In genomic region chr12:48786591-48787544, GRCh38 we compare ENCODE assay signal across 11 cellular contexts. TPM values are rescaled to one million over a fixed set of nuclear protein-coding genes. Genes with fewer than 3 reads are reported as not detected.
DNase-seq lines count a peak whose midpoint lies in the region; ATAC-seq, FAIRE-seq and TF ChIP-seq lines count a peak whose summit lies in the region.
"Had no signal": no experiment of that assay in that cellular context is flagged by ENCODE, and none has a peak within 500 bp of the region (broad histone marks: within the 10 kb centered on the region; RNA-seq: fewer than 3 reads in every experiment).

No MANE protein-coding gene starts in this region.

- peak overlapping the region; percentile 90 for H3K4me2 ChIP-seq in HepG2 (ENCODE audit: low read depth, low read length)

- TF ChIP-seq POLR2A in HepG2 (IDR thresholded peaks at IDR 0.05; ENCODE audit: insufficient read depth in 1 of 2, low read depth in 2 of 2, low read length in 2 of 2) = no peak
- no peak for TF ChIP-seq POLR2A in right lobe of liver (IDR thresholded peaks at IDR 0.05)
- TF ChIP-seq POLR2A in esophagus squamous epithelium (IDR thresholded peaks at IDR 0.05) = no peak

- peaks cover 29% of the 10 kb centered on the region for H3K4me1 ChIP-seq in HepG2 (ENCODE audit: insufficient read depth, low read length)
- H3K4me1 ChIP-seq in right lobe of liver = peaks cover 0 to 12% (median 4%) of the 10 kb centered on the region in 4 donors
- peaks cover 18 to 60% (median 27%) of the 10 kb centered on the region in 3 donors for H3K4me1 ChIP-seq in esophagus squamous epithelium

- intact Hi-C loops in HepG2 (cut with micrococcal nuclease; ENCODE audit: unreplicated experiment) (no loop called here), right lobe of liver (cut with DNase I) (no loop called here), esophagus squamous epithelium (cut with DNase I) (no loop called here)

- WGBS in HepG2 (ENCODE audit: low lambda C conversion rate) = 90% methylated on average over 7 of the region's 7 CpGs
- WGBS in right lobe of liver (ENCODE audit: insufficient coverage, low coverage, low lambda C conversion rate, missing lambda C conversion rate) = 56% methylated on average over 7 of the region's 7 CpGs
- WGBS in esophagus squamous epithelium, 2 donors = 39 to 41% methylated on average over 7 of the region's 7 CpGs

- H3K36me3 Mint-ChIP-seq in nephron progenitor cell (ENCODE audit: low read depth) = no peaks in the 10 kb centered on the region

- TF ChIP-seq EP300 in HepG2 (IDR thresholded peaks at IDR 0.05; ENCODE audit: low read depth in 2 of 2, low read length in 2 of 2) = no peak
- no peak for TF ChIP-seq EP300 in HepG2 (CRISPR knock-in tag; IDR thresholded peaks at IDR 0.05; ENCODE audit: borderline replicate concordance)

- DNase-seq in HepG2 (ENCODE audit: low spot score) = no peak
- DNase-seq in right lobe of liver = no peak
- no peak for DNase-seq in esophagus squamous epithelium (lab: John Stamatoyannopoulos, UW)
- no peak for DNase-seq in nephron progenitor cell
- DNase-seq in urothelium cell line (ENCODE audit: low spot score) = no peak
- DNase-seq in NCI-H446 (lab: John Stamatoyannopoulos, UW) = no peak
- no peak for DNase-seq in stimulated activated CD4-positive, alpha-beta T cell treated with anti-CD3 and anti-CD28 coated beads, Interleukin-12 subunit alpha, Interleukin-12 subunit beta, amount 100 ng/mL, for 4 hours
- DNase-seq: NCI-H446 treated with DMSO at 0.1 percent for 48 hours; stimulated activated CD4-positive, alpha-beta T cell treated with anti-CD3 and anti-CD28 coated beads, Interleukin-4, amount 100 ng/mL, for 1 hour had no signal

- no peaks in the 10 kb centered on the region for H3K9me3 Mint-ChIP-seq in nephron progenitor cell

- H3K36me3 ChIP-seq in HepG2 (replicated peaks in 1 of 2; ENCODE audit: control insufficient read depth in 1 of 2, insufficient read depth in 2 of 2, low read length in 2 of 2) (0 out of 5 replicates have a peak, but pooled peaks cover 0 to 8% of the 10 kb centered on the region in 2 experiments), right lobe of liver (peaks cover 0 to 3% (median 0%) of the 10 kb centered on the region in 4 donors), esophagus squamous epithelium (peaks cover 0 to 13% (median 9%) of the 10 kb centered on the region in 3 donors)

- H3K27me3 ChIP-seq in HepG2 (ENCODE audit: control insufficient read depth in 1 of 2, insufficient read depth in 2 of 2, low read length in 2 of 2) (no peaks in the 10 kb centered on the region), right lobe of liver (no peaks in the 10 kb centered on the region), esophagus squamous epithelium (no peaks in the 10 kb centered on the region)

- no peak overlapping the region for H3K27ac Mint-ChIP-seq in nephron progenitor cell

- H3K9ac ChIP-seq in HepG2 (ENCODE audit: insufficient read depth, low read depth, low read length) = 0 out of 2 replicates have a peak overlapping the region, but pooled peaks have one; percentile 73

- ATAC-seq in HepG2 (no peak), right lobe of liver (no peak), GM18873 (IDR thresholded peaks at IDR 0.05; ENCODE audit: low FRiP score, unreplicated experiment) (no peak)

- H3K27me3 Mint-ChIP-seq in nephron progenitor cell (ENCODE audit: low read depth, poor library complexity) = peaks cover 8% of the 10 kb centered on the region

- CTCF ChIA-PET in HepG2 (lab: Yijun Ruan, JAX; ENCODE audit: low intra/inter-chr PET ratio, low total read pairs) = no interaction called here

- H3K27ac ChIP-seq in HepG2 (ENCODE audit: extremely low read length, insufficient read depth, low read length) (no peak overlapping the region), right lobe of liver (no peak overlapping the region), esophagus squamous epithelium (peak overlapping the region; percentile 90 to 92 (median 91))

- TF ChIP-seq CTCF in HepG2 (CRISPR knock-in tag; IDR thresholded peaks at IDR 0.05) (no peak), right lobe of liver (IDR thresholded peaks at IDR 0.05) (no peak), esophagus squamous epithelium (IDR thresholded peaks at IDR 0.05) (no peak), nephron progenitor cell (IDR thresholded peaks at IDR 0.05) (no peak)

- no peaks in the 10 kb centered on the region for H3K9me3 ChIP-seq in HepG2 (ENCODE audit: low read length)
- H3K9me3 ChIP-seq in right lobe of liver = no peaks in the 10 kb centered on the region
- H3K9me3 ChIP-seq in esophagus squamous epithelium = no peaks in the 10 kb centered on the region

- TSS peak; percentile 65 for BruUV-seq in HepG2 (replicated peaks; lab: Mats Ljungman, UMichigan)

- peaks cover 3% of the 10 kb centered on the region for H3K79me2 ChIP-seq in HepG2 (ENCODE audit: insufficient read depth, low read length)

- POLR2A ChIA-PET in HepG2 (lab: Yijun Ruan, JAX) = no interaction called here

- peaks cover 45% of the 10 kb centered on the region for H3K4me1 Mint-ChIP-seq in nephron progenitor cell

- H4K20me1 ChIP-seq in HepG2 (ENCODE audit: insufficient read depth, low read length) = no peaks in the 10 kb centered on the region

- FAIRE-seq in HepG2 (lab: Jason Lieb, UNC) (no peak), urothelium cell line (lab: Jason Lieb, UNC) (no peak)
- FAIRE-seq: GM12891 had no signal

- peak overlapping the region; percentile 95 for H3K4me3 Mint-ChIP-seq in nephron progenitor cell

- in situ Hi-C loops in HepG2 (cut with HindIII; ENCODE audit: extremely low pct_ligation_motif_present, low pct_unique_long_range_greater_than_20kb) = no loop called here

- peak overlapping the region in 1 of 3 experiments; percentile 90; a peak in 3 of 6 replicates for H3K4me3 ChIP-seq in HepG2 (replicated peaks in 1 of 3; ENCODE audit: insufficient read depth in 1 of 3, low read depth in 2 of 3, low read length in 3 of 3)
- H3K4me3 ChIP-seq in right lobe of liver = no peak overlapping the region
- peak overlapping the region in 3 of 4 donors; percentile 79 to 92 (median 90) for H3K4me3 ChIP-seq in esophagus squamous epithelium

- no peak overlapping the region for H2AFZ ChIP-seq in HepG2 (ENCODE audit: low read length)

- TF ChIP-seq RAD21 in HepG2 (CRISPR knock-in tag; IDR thresholded peaks at IDR 0.05) = no peak

TF ChIP-seq in HepG2, 621 proteins besides CTCF, POLR2A, EP300 and RAD21:
- no peak for TF ChIP-seq ZNF816 (CRISPR knock-in tag; IDR thresholded peaks at IDR 0.05; ENCODE audit: borderline replicate concordance)
- TF ChIP-seq ERF (CRISPR knock-in tag; IDR thresholded peaks at IDR 0.05) = no peak

RNA-seq across cellular contexts. Expression of gene ADCY6, which starts 2.0 kb away (rescaled TPM):
- total RNA-seq in HepG2 (2016; rRNA removed; fragmentation: Illumina TruSeq; extraction: Trizol) (6.8 and 10.6 TPM in 2 replicates), right lobe of liver (10 to 100 TPM; 10.9 to 21.4 (median 14.4) TPM), esophagus squamous epithelium (10 to 100 TPM; 11.5 to 14.7 (median 13.9) TPM)
- total RNA-seq in HepG2 (2016; cell fraction: cytosol; rRNA removed; fragmentation: Illumina TruSeq; extraction: Trizol; ENCODE audit: low read depth) = 1.0 and 1.9 TPM in 2 replicates
- total RNA-seq in HepG2 (2016; cell fraction: insoluble cytoplasmic fraction; rRNA removed; fragmentation: Illumina TruSeq; extraction: Trizol) = 6.2 and 13.4 TPM in 2 replicates
- total RNA-seq in HepG2 (2016; cell fraction: membrane; rRNA removed; fragmentation: Illumina TruSeq; extraction: Trizol) = 4.6 and 4.7 TPM in 2 replicates
- 14.5 and 16.8 TPM in 2 replicates for total RNA-seq in HepG2 (2016; cell fraction: nucleus; rRNA removed; fragmentation: Illumina TruSeq; extraction: Trizol)
- 11.8 and 15.4 TPM in 2 replicates for polyA plus RNA-seq in HepG2 (2011; rRNA removed)
- polyA plus RNA-seq in HepG2 (2011; cell fraction: cytosol; rRNA removed) = 9.2 and 11.5 TPM in 2 replicates
- 54.8 and 59.8 TPM in 2 replicates for polyA plus RNA-seq in HepG2 (2011; cell fraction: nucleus; rRNA removed)
- polyA plus RNA-seq in HepG2 (2012) = 9.1 and 10.5 TPM in 2 replicates
- 0.58 and 0.87 TPM in 2 replicates for polyA plus RNA-seq in HepG2 (2016; cell fraction: cytosol; fragmentation: Illumina TruSeq; extraction: Trizol; ENCODE audit: low read depth)
- polyA plus RNA-seq in HepG2 (2016; cell fraction: insoluble cytoplasmic fraction; fragmentation: Illumina TruSeq; extraction: Trizol; ENCODE audit: low read depth) = 4.3 and 5.7 TPM in 2 replicates
- 1.6 and 2.5 TPM in 2 replicates for polyA plus RNA-seq in HepG2 (2016; cell fraction: membrane; fragmentation: Illumina TruSeq; extraction: Trizol; ENCODE audit: low read depth)
- polyA plus RNA-seq in HepG2 (2016; cell fraction: nucleus; fragmentation: Illumina TruSeq; extraction: Trizol; ENCODE audit: insufficient read depth, low read depth) = 29.2 and 33.7 TPM in 2 replicates
- 48.0 and 70.3 TPM in 2 replicates for polyA minus RNA-seq in HepG2 (2011; rRNA and poly(A)+ RNA removed; ENCODE audit: low replicate concordance)
- polyA minus RNA-seq in HepG2 (2011; cell fraction: cytosol; rRNA and poly(A)+ RNA removed) = 17.7 and 22.5 TPM in 2 replicates
- 21.5 and 22.5 TPM in 2 replicates for polyA minus RNA-seq in HepG2 (2011; cell fraction: nucleus; rRNA and poly(A)+ RNA removed)

RNA-seq across cellular contexts. Expression of gene CACNB3, which starts 31.4 kb away (rescaled TPM):
- total RNA-seq in HepG2 (2016; rRNA removed; fragmentation: Illumina TruSeq; extraction: Trizol) = 0.29 TPM in 1 of 2 replicates, not detected in the other
- not detected in 2 replicates for total RNA-seq in HepG2 (2016; cell fraction: cytosol; rRNA removed; fragmentation: Illumina TruSeq; extraction: Trizol; ENCODE audit: low read depth)
- 0.24 and 0.25 TPM in 2 replicates for total RNA-seq in HepG2 (2016; cell fraction: insoluble cytoplasmic fraction; rRNA removed; fragmentation: Illumina TruSeq; extraction: Trizol)
- 0.31 and 0.48 TPM in 2 replicates for total RNA-seq in HepG2 (2016; cell fraction: membrane; rRNA removed; fragmentation: Illumina TruSeq; extraction: Trizol)
- total RNA-seq in HepG2 (2016; cell fraction: nucleus; rRNA removed; fragmentation: Illumina TruSeq; extraction: Trizol) = 0.16 TPM in 1 of 2 replicates, not detected in the other
- polyA plus RNA-seq in HepG2 (2011; rRNA removed) = 0.54 and 0.88 TPM in 2 replicates
- 0.27 and 0.38 TPM in 2 replicates for polyA plus RNA-seq in HepG2 (2011; cell fraction: cytosol; rRNA removed)
- polyA plus RNA-seq in HepG2 (2011; cell fraction: nucleus; rRNA removed) = 1.9 and 2.8 TPM in 2 replicates
- 0.31 and 0.96 TPM in 2 replicates for polyA plus RNA-seq in HepG2 (2012)
- polyA plus RNA-seq in HepG2 (2016; cell fraction: cytosol; fragmentation: Illumina TruSeq; extraction: Trizol; ENCODE audit: low read depth) = 0.18 and 0.26 TPM in 2 replicates
- 0.09 and 0.19 TPM in 2 replicates for polyA plus RNA-seq in HepG2 (2016; cell fraction: insoluble cytoplasmic fraction; fragmentation: Illumina TruSeq; extraction: Trizol; ENCODE audit: low read depth)
- polyA plus RNA-seq in HepG2 (2016; cell fraction: membrane; fragmentation: Illumina TruSeq; extraction: Trizol; ENCODE audit: low read depth) = 0.48 TPM in 1 of 2 replicates, not detected in the other
- 1.0 and 1.1 TPM in 2 replicates for polyA plus RNA-seq in HepG2 (2016; cell fraction: nucleus; fragmentation: Illumina TruSeq; extraction: Trizol; ENCODE audit: insufficient read depth, low read depth)
- 0.36 and 23.6 TPM in 2 replicates for polyA minus RNA-seq in HepG2 (2011; rRNA and poly(A)+ RNA removed; ENCODE audit: low replicate concordance)
- not detected in 2 replicates for polyA minus RNA-seq in HepG2 (2011; cell fraction: cytosol; rRNA and poly(A)+ RNA removed)
- polyA minus RNA-seq in HepG2 (2011; cell fraction: nucleus; rRNA and poly(A)+ RNA removed) = 0.87 and 1.2 TPM in 2 replicates
- total RNA-seq in right lobe of liver = 1 to 10 TPM in 4 of 6 experiments, under 1 TPM in 2; 0.62 to 2.1 (median 1.2) TPM
- total RNA-seq in esophagus squamous epithelium = 10 to 100 TPM; 13.4 to 19.5 (median 14.0) TPM

Comparison
In these comparisons a context has a peak if more than half of its experiments do, and no peak if none do; other contexts are left out.
1. H3K27ac ChIP-seq: peak in esophagus squamous epithelium (4 of 4); none in HepG2 (single experiment) and right lobe of liver (0 of 3).
2. H3K4me3 ChIP-seq: peak in esophagus squamous epithelium (3 of 4); none in right lobe of liver (0 of 3).
3. RNA of gene CACNB3, which starts 31.4 kb away (total RNA-seq): 13.4 to 19.5 TPM in esophagus squamous epithelium; 0.62 to 2.1 TPM in right lobe of liver and 0.16 to 0.48 TPM in HepG2; every median in the first group is over 4 times any median in the second.